5 cellular contexts compared by ENCODE assay signal in genomic region chr4:753186-753585, GRCh38. TPM values are rescaled to one million over a fixed set of nuclear protein-coding genes. Genes with fewer than 3 reads are reported as not detected.
A peak's percentile ranks its signal among the peaks of the same experiment; 100 is the strongest.
DNase-seq lines count a peak whose midpoint lies in the region; ATAC-seq and TF ChIP-seq lines count a peak whose summit lies in the region.
"Not testable (repeated sequence)": the region's sequence is repeated elsewhere in the genome, so short reads cannot be mapped to it uniquely, and the experiment has no call there.

No MANE protein-coding gene starts in this region.

- H3K4me1 ChIP-seq in BLaER1 (peaks cover 59% of the 10 kb centered on the region), SJCRH30 (peaks cover 20% of the 10 kb centered on the region)
- not testable (repeated sequence) for H3K4me1 ChIP-seq in lower lobe of right lung

- not testable (repeated sequence) for TF ChIP-seq CTCF in chondrocyte (IDR thresholded peaks at IDR 0.05); lower lobe of right lung (IDR thresholded peaks at IDR 0.05)

- H3K9ac ChIP-seq in BLaER1, result not testable (repeated sequence)

- intact Hi-C loops in left cardiac atrium (cut with DNase I); lower lobe of right lung (cut with DNase I): not testable (repeated sequence)

- H3K4me3 Mint-ChIP-seq in chondrocyte (ENCODE audit: unreplicated experiment), result not testable (repeated sequence)

- H4K20me1 ChIP-seq in BLaER1, result peaks cover 100% of the 10 kb centered on the region

- H3K27me3 Mint-ChIP-seq in chondrocyte (ENCODE audit: low read depth), result not testable (repeated sequence)

- H3K9me3 ChIP-seq in BLaER1; SJCRH30 (replicated peaks); lower lobe of right lung: not testable (repeated sequence)

- peak overlapping the region; percentile 95 for H3K4me2 ChIP-seq in BLaER1

- not testable (repeated sequence) for H3K4me3 ChIP-seq in BLaER1, SJCRH30, lower lobe of right lung

- not testable (repeated sequence) for H3K27ac Mint-ChIP-seq in chondrocyte (ENCODE audit: unreplicated experiment)

- peaks cover 22% of the 10 kb centered on the region for H3K36me3 Mint-ChIP-seq in chondrocyte (ENCODE audit: low read depth)

- ATAC-seq in left cardiac atrium, lower lobe of right lung: not testable (repeated sequence)

- not testable (repeated sequence) for H3K9me3 Mint-ChIP-seq in chondrocyte (ENCODE audit: low read depth)

- H3K4me1 Mint-ChIP-seq in chondrocyte (ENCODE audit: low read depth), result peaks cover 35% of the 10 kb centered on the region

- not testable (repeated sequence) for H3K27me3 ChIP-seq in BLaER1; SJCRH30; lower lobe of right lung (ENCODE audit: low read depth)

- H3K27ac ChIP-seq in BLaER1, lower lobe of right lung: not testable (repeated sequence)
- peak overlapping the region; percentile 84 for H3K27ac ChIP-seq in SJCRH30

- DNase-seq in SJCRH30, result not testable (repeated sequence)
- DNase-seq in chondrocyte (ENCODE audit: low spot score), result peak; percentile 53
- peak; percentile 10 for DNase-seq in left cardiac atrium
- peak; percentile 16 for DNase-seq in lower lobe of right lung

- H3K36me3 ChIP-seq in BLaER1, result peaks cover 89% of the 10 kb centered on the region
- H3K36me3 ChIP-seq in SJCRH30, result peaks cover 65% of the 10 kb centered on the region
- peaks cover 53% of the 10 kb centered on the region for H3K36me3 ChIP-seq in lower lobe of right lung

RNA-seq across cellular contexts. Expression of gene PCGF3, which starts 47.6 kb away (rescaled TPM):
- 50.3 and 60.4 TPM in 2 replicates for total RNA-seq in SJCRH30 (2014; rRNA removed; shearing (Covaris generic))
- total RNA-seq in chondrocyte, result 54.1 to 60.8 TPM (median 55.4 TPM) in 3 replicates
- total RNA-seq in left cardiac atrium, result 10 to 100 TPM; 21.4 to 26.6 TPM
- total RNA-seq in lower lobe of right lung, result 44.8 TPM
